In the genomic region with DNA sequence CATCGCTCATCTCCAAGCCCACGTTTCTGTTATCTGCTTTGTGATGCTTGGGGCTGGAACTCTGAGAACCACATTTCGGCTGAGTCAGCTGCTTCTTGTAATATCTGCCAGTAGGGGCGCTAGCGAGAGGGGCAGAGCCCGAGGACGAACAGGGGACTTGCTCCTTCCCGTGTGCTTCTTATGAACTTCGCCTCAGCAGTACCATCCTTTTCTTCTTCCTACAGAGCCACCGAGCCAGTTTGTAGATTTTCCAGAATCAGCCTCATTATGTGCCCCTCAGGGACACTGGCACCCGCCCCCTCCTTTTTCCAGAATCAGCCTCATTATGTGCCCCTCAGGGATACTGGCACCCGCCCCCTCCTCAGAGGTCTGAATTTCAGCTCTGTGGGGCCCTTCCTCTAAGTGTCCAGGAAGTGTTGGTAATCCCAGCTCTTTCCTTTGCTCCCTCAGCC, we compare ENCODE assay signal across 8 cellular contexts.
DNase-seq lines count a peak whose midpoint lies in the region; ATAC-seq and TF ChIP-seq lines count a peak whose summit lies in the region.

No MANE protein-coding gene starts in this region.

- H3K9ac ChIP-seq in Loucy (ENCODE audit: low read depth, low read length, poor library complexity, severe bottlenecking) (no peak overlapping the region), mesenchymal stem cell (ENCODE audit: low read length) (no peak overlapping the region)

- H3F3A ChIP-seq in GM23338 (replicated peaks; ENCODE audit: low read depth) (no peaks in the 10 kb centered on the region), Loucy (ENCODE audit: low read depth) (no peaks in the 10 kb centered on the region)

- no peaks in the 10 kb centered on the region for H3K36me3 ChIP-seq in GM23338 (ENCODE audit: insufficient read depth)
- no peaks in the 10 kb centered on the region for H3K36me3 ChIP-seq in Loucy (ENCODE audit: insufficient read depth, low read length)
- H3K36me3 ChIP-seq in mesenchymal stem cell (ENCODE audit: control insufficient read depth in 1 of 2, insufficient read depth in 2 of 2, low read depth in 1 of 2, low read length in 2 of 2) = no peaks in the 10 kb centered on the region

- DNase-seq in GM23338 (ENCODE audit: low spot score) (peak; percentile 94), dermis blood vessel endothelial cell (peak; percentile 40), mesenchymal stem cell (peak; percentile 10), cerebellar nuclear complex (lab: John Stamatoyannopoulos, UW) (no peak)
- peak in 3 of 4 experiments; percentile 9 to 14 (median 10) for DNase-seq in activated CD4-positive, CD25-positive, alpha-beta regulatory T cell (lab: John Stamatoyannopoulos, UW)
- DNase-seq in stimulated activated naive CD8-positive, alpha-beta T cell treated with anti-CD3 and anti-CD28 coated beads, Interleukin-15, amount 100 ng/mL, for 72 hours = peak; percentile 56 to 58

- peaks cover 13% of the 10 kb centered on the region; the same call in 2 of the 3 replicates for H3K4me1 Mint-ChIP-seq in GM23338
- H3K4me1 Mint-ChIP-seq in stimulated activated naive CD8-positive, alpha-beta T cell treated with anti-CD3 and anti-CD28 coated beads, Interleukin-15, amount 100 ng/mL, for 72 hours = peaks cover 9% of the 10 kb centered on the region

- 0 out of 2 replicates have a peak, but pooled peaks cover 5% of the 10 kb centered on the region for H3K4me1 ChIP-seq in GM23338 (ENCODE audit: insufficient read depth)
- peaks cover 5% of the 10 kb centered on the region for H3K4me1 ChIP-seq in Loucy (ENCODE audit: insufficient read depth, low read length, poor library complexity, severe bottlenecking)
- H3K4me1 ChIP-seq in mesenchymal stem cell (ENCODE audit: control insufficient read depth, insufficient read depth, low read depth, low read length) = no peaks in the 10 kb centered on the region

- H3K4me3 Mint-ChIP-seq in GM23338 = peak overlapping the region; percentile 60
- peak overlapping the region in 1 of 2 donors; percentile 5 for H3K4me3 Mint-ChIP-seq in stimulated activated naive CD8-positive, alpha-beta T cell treated with anti-CD3 and anti-CD28 coated beads, Interleukin-15, amount 100 ng/mL, for 72 hours

- no peak overlapping the region for H3K23ac ChIP-seq in mesenchymal stem cell (ENCODE audit: low read length in 2 of 2)

- H3K14ac ChIP-seq in mesenchymal stem cell (ENCODE audit: low read length in 2 of 2) = no peak overlapping the region

- no peak overlapping the region for H2BK120ac ChIP-seq in mesenchymal stem cell (ENCODE audit: low read depth, low read length)

- TF ChIP-seq CTCF in GM12874 (IDR thresholded peaks at IDR 0.05; ENCODE audit: insufficient read depth, low read depth, low read length) (peak; percentile 84), GM23338 (conservative IDR thresholded peaks at IDR 0.05; ENCODE audit: low read depth in 2 of 2) (peak; percentile 89 to 91), Loucy (conservative IDR thresholded peaks at IDR 0.05; ENCODE audit: low read length) (peak; percentile 88)

- H2BK5ac ChIP-seq in mesenchymal stem cell (ENCODE audit: low read depth, low read length, poor library complexity, severe bottlenecking) = no peak overlapping the region

- H3K27ac ChIP-seq in GM23338 (ENCODE audit: low read depth) (no peak overlapping the region), mesenchymal stem cell (ENCODE audit: low read length, poor library complexity, severe bottlenecking) (no peak overlapping the region)

- no peak overlapping the region for H3K4ac ChIP-seq in mesenchymal stem cell (ENCODE audit: low read depth in 1 of 2, low read length in 2 of 2)

- peak overlapping the region; percentile 61; the same call in 1 of the 2 replicates for H3K27ac Mint-ChIP-seq in GM23338
- peak overlapping the region in 1 of 2 donors; percentile 6 for H3K27ac Mint-ChIP-seq in stimulated activated naive CD8-positive, alpha-beta T cell treated with anti-CD3 and anti-CD28 coated beads, Interleukin-15, amount 100 ng/mL, for 72 hours

- no peak overlapping the region for H2BK12ac ChIP-seq in mesenchymal stem cell (ENCODE audit: low read length in 2 of 2)

- no peak overlapping the region for H4K91ac ChIP-seq in mesenchymal stem cell (ENCODE audit: low read length)

- peaks cover 7% of the 10 kb centered on the region for H3K27me3 Mint-ChIP-seq in GM23338 (ENCODE audit: insufficient read depth, low read depth, poor library complexity)
- peaks cover 17% of the 10 kb centered on the region for H3K27me3 Mint-ChIP-seq in stimulated activated naive CD8-positive, alpha-beta T cell treated with anti-CD3 and anti-CD28 coated beads, Interleukin-15, amount 100 ng/mL, for 72 hours

- H3K9me3 Mint-ChIP-seq in GM23338 = no peaks in the 10 kb centered on the region
- H3K9me3 Mint-ChIP-seq in stimulated activated naive CD8-positive, alpha-beta T cell treated with anti-CD3 and anti-CD28 coated beads, Interleukin-15, amount 100 ng/mL, for 72 hours = no peaks in the 10 kb centered on the region

- H3K79me2 ChIP-seq in GM23338 (replicated peaks; ENCODE audit: insufficient read depth) = no peaks in the 10 kb centered on the region
- no peaks in the 10 kb centered on the region for H3K79me2 ChIP-seq in Loucy (ENCODE audit: insufficient read depth, low read length)

- H3K27me3 ChIP-seq in GM23338 (ENCODE audit: insufficient read depth) = no peaks in the 10 kb centered on the region
- no peaks in the 10 kb centered on the region for H3K27me3 ChIP-seq in Loucy (ENCODE audit: insufficient read depth, low read length, poor library complexity, severe bottlenecking)
- no peaks in the 10 kb centered on the region for H3K27me3 ChIP-seq in mesenchymal stem cell (ENCODE audit: control insufficient read depth in 1 of 2, insufficient read depth in 1 of 2, low read length in 2 of 2)

- H2AFZ ChIP-seq in GM23338 = 0 out of 2 replicates have a peak overlapping the region, but pooled peaks have one; percentile 25
- H2AFZ ChIP-seq in Loucy (ENCODE audit: low read length) = peak overlapping the region; percentile 84
- no peak overlapping the region for H2AFZ ChIP-seq in mesenchymal stem cell (ENCODE audit: low read depth, low read length)

- H3K9me2 ChIP-seq in GM23338 (ENCODE audit: insufficient read depth) (no peaks in the 10 kb centered on the region), Loucy (replicated peaks; ENCODE audit: low read depth, low read length) (no peaks in the 10 kb centered on the region)

- no peaks in the 10 kb centered on the region for H4K20me1 ChIP-seq in GM23338 (replicated peaks; ENCODE audit: insufficient read depth)
- H4K20me1 ChIP-seq in Loucy (ENCODE audit: insufficient read depth, low read length, poor library complexity, severe bottlenecking) = no peaks in the 10 kb centered on the region

- H3K4me2 ChIP-seq in GM23338 = peak overlapping the region; percentile 59
- peak overlapping the region; percentile 32 for H3K4me2 ChIP-seq in Loucy (ENCODE audit: low read depth, low read length, poor library complexity, severe bottlenecking)
- no peak overlapping the region for H3K4me2 ChIP-seq in mesenchymal stem cell (ENCODE audit: low read length, poor library complexity, severe bottlenecking)

- H3K18ac ChIP-seq in mesenchymal stem cell (ENCODE audit: low read depth in 1 of 2, low read length in 2 of 2) = no peak overlapping the region

- H3K36me3 Mint-ChIP-seq in GM23338 (ENCODE audit: low read depth) = no peaks in the 10 kb centered on the region

- no peak overlapping the region for H2AK5ac ChIP-seq in mesenchymal stem cell (ENCODE audit: low read length, severe bottlenecking)

- H4K8ac ChIP-seq in mesenchymal stem cell (ENCODE audit: low read length) = no peak overlapping the region

- peak; percentile 99 for ATAC-seq in GM23338
- peak; percentile 79 for ATAC-seq in stimulated activated naive CD8-positive, alpha-beta T cell treated with anti-CD3 and anti-CD28 coated beads, Interleukin-15, amount 100 ng/mL, for 72 hours

- H3K9me3 ChIP-seq in Loucy (ENCODE audit: insufficient read depth, low read depth, low read length) (no peaks in the 10 kb centered on the region), mesenchymal stem cell (ENCODE audit: control insufficient read depth, low read length) (no peaks in the 10 kb centered on the region)

- no peak overlapping the region for H2BK15ac ChIP-seq in mesenchymal stem cell (ENCODE audit: low read depth, poor library complexity, severe bottlenecking)

- WGBS in mesenchymal stem cell = 18% methylated on average over 12 of the region's 12 CpGs

- H3K4me3 ChIP-seq in GM23338 = peak overlapping the region; percentile 29
- peak overlapping the region; percentile 23 for H3K4me3 ChIP-seq in Loucy (ENCODE audit: low read length, poor library complexity, severe bottlenecking)
- no peak overlapping the region for H3K4me3 ChIP-seq in mesenchymal stem cell (ENCODE audit: insufficient read depth in 1 of 2, low read depth in 1 of 2, low read length in 2 of 2)

- H3K79me1 ChIP-seq in mesenchymal stem cell (replicated peaks; ENCODE audit: low read length, poor library complexity, severe bottlenecking) = no peaks in the 10 kb centered on the region

TF ChIP-seq in GM23338, 12 proteins besides CTCF, POLR2A, EP300 and RAD21:
- peak; percentile 57; the same call in 1 of the 2 replicates for TF ChIP-seq ZNF114 (CRISPR knock-in tag; IDR thresholded peaks at IDR 0.05)
- no peak for TF ChIP-seq STAT1 (IDR thresholded peaks at IDR 0.05; ENCODE audit: unreplicated experiment)
- TF ChIP-seq CREB1 (CRISPR knock-in tag; IDR thresholded peaks at IDR 0.05; ENCODE audit: low read depth) = peak; percentile 27; the same call in 1 of the 2 replicates

Comparison
In these comparisons a context has a peak if more than half of its experiments do, and no peak if none do; other contexts are left out.
1. DNase-seq: peak in GM23338 (single experiment), activated CD4-positive, CD25-positive, alpha-beta regulatory T cell (3 of 4), dermis blood vessel endothelial cell (single experiment), mesenchymal stem cell (single experiment) and stimulated activated naive CD8-positive, alpha-beta T cell treated with anti-CD3 and anti-CD28 coated beads, Interleukin-15, amount 100 ng/mL, for 72 hours (2 of 2); none in cerebellar nuclear complex (0 of 2).
2. H3K4me3 ChIP-seq: peak in GM23338 (single experiment) and Loucy (single experiment); none in mesenchymal stem cell (0 of 2).
3. Peak in every context shown above with its lines, with median percentiles within 50 percentile points of each other: CTCF ChIP-seq.